ENCODE assay signal across 9 cellular contexts in genomic region chr10:102134416-102134815, GRCh38. TPM values are rescaled to one million over a fixed set of nuclear protein-coding genes. Genes with fewer than 3 reads are reported as not detected.
A peak's percentile ranks its signal among the peaks of the same experiment; 100 is the strongest.
DNase-seq lines count a peak whose midpoint lies in the region; ATAC-seq, FAIRE-seq and TF ChIP-seq lines count a peak whose summit lies in the region.
"Had no signal": no experiment of that assay in that cellular context is flagged by ENCODE, and none has a peak within 500 bp of the region (broad histone marks: within the 10 kb centered on the region; RNA-seq: fewer than 3 reads in every experiment).

No MANE protein-coding gene starts in this region.

- H3K4me3 ChIP-seq in H7 (ENCODE audit: insufficient read depth, low read depth, low read length), result peak overlapping the region; percentile 98
- H3K4me3 ChIP-seq in WERI-Rb-1 (ENCODE audit: low read depth, low read length), result peak overlapping the region; percentile 98
- H3K4me3 ChIP-seq in foreskin fibroblast (ENCODE audit: low read depth in 1 of 2, low read length in 2 of 2), result peak overlapping the region; percentile 89 to 97
- peak overlapping the region; percentile 96 for H3K4me3 ChIP-seq in skeletal muscle cell (ENCODE audit: low read depth, low read length)

- no peak for FAIRE-seq in GM19239 (lab: Jason Lieb, UNC)

- ATAC-seq in GM21526 (IDR thresholded peaks at IDR 0.05; ENCODE audit: low FRiP score, unreplicated experiment) (no peak), GM18502 (IDR thresholded peaks at IDR 0.05; ENCODE audit: poor library complexity, unreplicated experiment) (no peak), HG03521 (IDR thresholded peaks at IDR 0.05; ENCODE audit: unreplicated experiment) (no peak)

- H3K36me3 ChIP-seq in H7 (replicated peaks; ENCODE audit: control insufficient read depth, insufficient read depth, low read length), result peaks cover 25% of the 10 kb centered on the region
- H3K36me3 ChIP-seq in WERI-Rb-1, result peaks cover 41% of the 10 kb centered on the region

- H3K27ac ChIP-seq in WERI-Rb-1, result no peak overlapping the region

- DNase-seq in H7 (no peak), WERI-Rb-1 (no peak), foreskin fibroblast (no peak), skeletal muscle cell (ENCODE audit: low read depth) (no peak), GM19239 (ENCODE audit: insufficient read length, low spot score) (no peak)
- DNase-seq: effector CD4-positive, alpha-beta T cell had no signal

- H3K27me3 ChIP-seq in H7 (ENCODE audit: control insufficient read depth, insufficient read depth, low read length) (no peaks in the 10 kb centered on the region), WERI-Rb-1 (ENCODE audit: insufficient read depth, low read depth, severe bottlenecking) (no peaks in the 10 kb centered on the region)

- no peak for TF ChIP-seq CTCF in WERI-Rb-1 (IDR thresholded peaks at IDR 0.05; ENCODE audit: low read depth, low read length)
- no peak for TF ChIP-seq CTCF in foreskin fibroblast (IDR thresholded peaks at IDR 0.05; ENCODE audit: low read depth, low read length)

- no peaks in the 10 kb centered on the region for H3K9me3 ChIP-seq in WERI-Rb-1 (ENCODE audit: severe bottlenecking)

RNA-seq across cellular contexts. Expression of gene PPRC1, which starts 1.6 kb away (rescaled TPM):
- total RNA-seq in H7 (2014; rRNA removed; shearing (Covaris generic)), result 40.0 and 44.3 TPM in 2 replicates

RNA-seq across cellular contexts. Expression of gene LDB1, which starts 14.2 kb away (rescaled TPM):
- total RNA-seq in H7 (2014; rRNA removed; shearing (Covaris generic)), result 85.5 and 87.2 TPM in 2 replicates

RNA-seq across cellular contexts. Expression of gene NOLC1, which starts 17.8 kb away (rescaled TPM):
- 83.6 and 87.1 TPM in 2 replicates for total RNA-seq in H7 (2014; rRNA removed; shearing (Covaris generic))
